In the genomic region with DNA sequence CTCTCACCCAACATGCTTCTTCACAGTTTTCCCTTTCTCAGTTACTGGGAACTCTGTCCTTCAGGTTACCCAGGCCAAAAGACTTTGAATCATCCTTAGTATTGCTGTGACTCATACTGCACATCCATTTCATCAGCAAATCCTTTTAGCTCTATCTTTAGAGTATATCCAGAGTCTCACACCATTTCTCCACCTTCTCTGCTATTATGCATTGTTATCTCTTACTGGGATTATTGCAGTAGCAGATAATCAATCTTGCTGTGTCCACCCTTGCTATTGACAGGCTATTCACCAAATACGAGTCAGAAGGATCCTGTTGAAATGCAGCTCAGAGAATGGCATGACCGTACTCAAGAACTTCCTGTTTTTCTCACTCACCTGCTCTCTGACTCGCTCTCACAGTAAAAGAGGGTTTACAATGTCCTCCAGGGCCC, we compare ENCODE assay signal across 8 cellular contexts. TPM values are rescaled to one million over a fixed set of nuclear protein-coding genes. Genes with fewer than 3 reads are reported as not detected.
A peak's percentile ranks its signal among the peaks of the same experiment; 100 is the strongest.
DNase-seq lines count a peak whose midpoint lies in the region; ATAC-seq and TF ChIP-seq lines count a peak whose summit lies in the region.

No MANE protein-coding gene starts in this region.

- peak overlapping the region; percentile 93 for H3K4me2 ChIP-seq in OCI-LY3 (ENCODE audit: low read length)

- peaks cover 10% of the 10 kb centered on the region for H3K79me2 ChIP-seq in OCI-LY3 (ENCODE audit: low read length)

- H3K4me3 ChIP-seq in AG10803 (ENCODE audit: low read length) (no peak overlapping the region), OCI-LY3 (ENCODE audit: low read length) (peak overlapping the region; percentile 68), foreskin fibroblast (ENCODE audit: low read depth in 1 of 2, low read length in 2 of 2) (no peak overlapping the region), coronary artery (no peak overlapping the region)

- H3K27me3 ChIP-seq in OCI-LY3 (ENCODE audit: low read depth, low read length), result no peaks in the 10 kb centered on the region

- H2AFZ ChIP-seq in OCI-LY3 (ENCODE audit: low read depth, low read length), result peak overlapping the region; percentile 66

- no peaks in the 10 kb centered on the region for H4K20me1 ChIP-seq in OCI-LY3 (ENCODE audit: insufficient read depth, low read length)

- peaks cover 37% of the 10 kb centered on the region for H3K4me1 ChIP-seq in OCI-LY3 (ENCODE audit: low read length)

- H3K9ac ChIP-seq in OCI-LY3 (ENCODE audit: low read length), result peak overlapping the region; percentile 72

- peak overlapping the region; percentile 94 for H3K27ac ChIP-seq in OCI-LY3 (ENCODE audit: low read length)
- no peak overlapping the region for H3K27ac ChIP-seq in coronary artery

- peak; percentile 82 for DNase-seq in AG10803 (ENCODE audit: low read depth)
- peak; percentile 63 to 88 for DNase-seq in foreskin fibroblast
- DNase-seq in sciatic nerve (ENCODE audit: low spot score), result no peak
- no peak for DNase-seq in coronary artery (ENCODE audit: low spot score)
- DNase-seq in NK-92 (lab: John Stamatoyannopoulos, UW; ENCODE audit: unreplicated experiment), result no peak

- no peaks in the 10 kb centered on the region for H3K36me3 ChIP-seq in OCI-LY3 (replicated peaks; ENCODE audit: low read depth, low read length)

- ATAC-seq in GM18907 (IDR thresholded peaks at IDR 0.05; ENCODE audit: unreplicated experiment) (peak; percentile 76), HG03060 (IDR thresholded peaks at IDR 0.05; ENCODE audit: low read depth, unreplicated experiment) (peak; percentile 48), sciatic nerve (no peak)

- no peaks in the 10 kb centered on the region for H3K9me3 ChIP-seq in OCI-LY3 (ENCODE audit: insufficient read depth, low read length)

- intact Hi-C loops in sciatic nerve (cut with DNase I), result no loop called here

- TF ChIP-seq CTCF in AG10803 (conservative IDR thresholded peaks at IDR 0.05; ENCODE audit: low read length) (no peak), OCI-LY3 (IDR thresholded peaks at IDR 0.05; ENCODE audit: low read depth, low read length) (no peak), foreskin fibroblast (IDR thresholded peaks at IDR 0.05; ENCODE audit: low read depth, low read length) (no peak), coronary artery (IDR thresholded peaks at IDR 0.05) (no peak)

RNA-seq across cellular contexts. Expression of a gene that starts 57.3 kb away (rescaled TPM):
- 25.0 TPM for total RNA-seq in sciatic nerve

Comparison
In these comparisons a context has a peak if more than half of its experiments do, and no peak if none do; other contexts are left out.
1. DNase-seq: peak in AG10803 (single experiment) and foreskin fibroblast (2 of 2); none in sciatic nerve (single experiment), coronary artery (single experiment) and NK-92 (single experiment).